In the genomic region with DNA sequence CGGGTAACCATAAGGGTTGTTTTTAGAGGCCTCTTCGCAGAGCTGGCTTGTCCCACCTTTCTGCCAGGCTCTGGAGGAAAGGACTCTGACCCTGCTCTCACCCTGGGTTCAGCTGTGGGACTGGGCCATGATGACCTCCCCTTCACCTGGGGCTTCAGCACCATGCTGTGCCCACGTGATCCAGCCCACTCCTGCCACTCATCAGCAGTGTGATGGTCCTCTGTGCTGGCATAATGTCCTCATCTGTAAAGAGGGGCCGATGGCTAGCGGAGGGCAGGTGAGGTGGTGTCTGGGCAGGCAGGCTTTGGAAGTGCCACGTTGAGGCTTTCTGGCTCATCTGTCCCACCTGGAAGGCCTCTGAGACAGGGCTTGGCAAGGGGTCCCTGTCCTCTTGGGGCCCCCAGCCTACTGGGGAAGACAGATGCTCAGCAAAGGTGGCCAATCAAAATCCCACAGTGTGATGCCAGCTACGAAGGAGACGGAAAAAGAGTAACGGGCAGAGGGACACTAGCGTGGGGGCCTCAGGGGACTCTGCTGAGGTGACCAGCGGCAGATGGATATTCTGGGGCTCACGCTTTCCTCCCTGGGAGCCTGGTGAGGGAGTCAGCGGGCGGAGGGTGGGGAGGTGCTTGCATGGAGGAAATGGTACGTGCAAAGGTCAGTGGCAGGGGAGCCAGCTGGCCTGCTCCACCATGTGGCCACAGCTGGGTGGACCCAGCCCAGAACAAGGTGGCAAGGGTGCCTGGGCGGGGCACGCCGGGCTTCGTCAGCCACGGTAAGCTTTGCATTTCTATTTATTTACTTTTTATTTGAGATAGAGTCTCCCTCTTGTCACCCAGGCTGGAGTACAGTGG, we compare ENCODE assay signal across 1 cellular context.
TF ChIP-seq lines count a peak whose summit lies in the region.

No MANE protein-coding gene starts in this region.

TF ChIP-seq in liver, 16 proteins besides CTCF, POLR2A, EP300 and RAD21:
- TF ChIP-seq, protein P1, sequence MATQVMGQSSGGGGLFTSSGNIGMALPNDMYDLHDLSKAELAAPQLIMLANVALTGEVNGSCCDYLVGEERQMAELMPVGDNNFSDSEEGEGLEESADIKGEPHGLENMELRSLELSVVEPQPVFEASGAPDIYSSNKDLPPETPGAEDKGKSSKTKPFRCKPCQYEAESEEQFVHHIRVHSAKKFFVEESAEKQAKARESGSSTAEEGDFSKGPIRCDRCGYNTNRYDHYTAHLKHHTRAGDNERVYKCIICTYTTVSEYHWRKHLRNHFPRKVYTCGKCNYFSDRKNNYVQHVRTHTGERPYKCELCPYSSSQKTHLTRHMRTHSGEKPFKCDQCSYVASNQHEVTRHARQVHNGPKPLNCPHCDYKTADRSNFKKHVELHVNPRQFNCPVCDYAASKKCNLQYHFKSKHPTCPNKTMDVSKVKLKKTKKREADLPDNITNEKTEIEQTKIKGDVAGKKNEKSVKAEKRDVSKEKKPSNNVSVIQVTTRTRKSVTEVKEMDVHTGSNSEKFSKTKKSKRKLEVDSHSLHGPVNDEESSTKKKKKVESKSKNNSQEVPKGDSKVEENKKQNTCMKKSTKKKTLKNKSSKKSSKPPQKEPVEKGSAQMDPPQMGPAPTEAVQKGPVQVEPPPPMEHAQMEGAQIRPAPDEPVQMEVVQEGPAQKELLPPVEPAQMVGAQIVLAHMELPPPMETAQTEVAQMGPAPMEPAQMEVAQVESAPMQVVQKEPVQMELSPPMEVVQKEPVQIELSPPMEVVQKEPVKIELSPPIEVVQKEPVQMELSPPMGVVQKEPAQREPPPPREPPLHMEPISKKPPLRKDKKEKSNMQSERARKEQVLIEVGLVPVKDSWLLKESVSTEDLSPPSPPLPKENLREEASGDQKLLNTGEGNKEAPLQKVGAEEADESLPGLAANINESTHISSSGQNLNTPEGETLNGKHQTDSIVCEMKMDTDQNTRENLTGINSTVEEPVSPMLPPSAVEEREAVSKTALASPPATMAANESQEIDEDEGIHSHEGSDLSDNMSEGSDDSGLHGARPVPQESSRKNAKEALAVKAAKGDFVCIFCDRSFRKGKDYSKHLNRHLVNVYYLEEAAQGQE (IDR thresholded peaks at IDR 0.05) = no peak
- TF ChIP-seq EGR1 (IDR thresholded peaks at IDR 0.05; ENCODE audit: low read depth in 2 of 2) = no peak
- TF ChIP-seq FOXA1 (IDR thresholded peaks at IDR 0.05) = no peak
- peak; percentile 71 for TF ChIP-seq SP1 (IDR thresholded peaks at IDR 0.05)
- TF ChIP-seq HNF4G (IDR thresholded peaks at IDR 0.05) = peak; percentile 62
- TF ChIP-seq, protein P2, sequence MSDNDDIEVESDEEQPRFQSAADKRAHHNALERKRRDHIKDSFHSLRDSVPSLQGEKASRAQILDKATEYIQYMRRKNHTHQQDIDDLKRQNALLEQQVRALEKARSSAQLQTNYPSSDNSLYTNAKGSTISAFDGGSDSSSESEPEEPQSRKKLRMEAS (IDR thresholded peaks at IDR 0.05) = peak; percentile 74
- TF ChIP-seq HNF4A (conservative IDR thresholded peaks at IDR 0.05) = peak; percentile 73 to 79
- TF ChIP-seq TAF1 (conservative IDR thresholded peaks at IDR 0.05) = no peak
- TF ChIP-seq FOXA2 (IDR thresholded peaks at IDR 0.05) = no peak
- TF ChIP-seq RXRA (IDR thresholded peaks at IDR 0.05) = peak; percentile 90 to 94
- peak in 1 of 2 donors; percentile 21 for TF ChIP-seq JUND (IDR thresholded peaks at IDR 0.05)
- no peak for TF ChIP-seq NR2F2 (IDR thresholded peaks at IDR 0.05)
- TF ChIP-seq YY1 (IDR thresholded peaks at IDR 0.05) = peak; percentile 43
- peak in 1 of 2 donors; percentile 54 for TF ChIP-seq GABPA (IDR thresholded peaks at IDR 0.05 in 1 of 2, conservative IDR thresholded peaks at IDR 0.05 in 1 of 2)
- TF ChIP-seq, protein P3, sequence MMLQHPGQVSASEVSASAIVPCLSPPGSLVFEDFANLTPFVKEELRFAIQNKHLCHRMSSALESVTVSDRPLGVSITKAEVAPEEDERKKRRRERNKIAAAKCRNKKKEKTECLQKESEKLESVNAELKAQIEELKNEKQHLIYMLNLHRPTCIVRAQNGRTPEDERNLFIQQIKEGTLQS (IDR thresholded peaks at IDR 0.05) = no peak
- TF ChIP-seq, protein P4, sequence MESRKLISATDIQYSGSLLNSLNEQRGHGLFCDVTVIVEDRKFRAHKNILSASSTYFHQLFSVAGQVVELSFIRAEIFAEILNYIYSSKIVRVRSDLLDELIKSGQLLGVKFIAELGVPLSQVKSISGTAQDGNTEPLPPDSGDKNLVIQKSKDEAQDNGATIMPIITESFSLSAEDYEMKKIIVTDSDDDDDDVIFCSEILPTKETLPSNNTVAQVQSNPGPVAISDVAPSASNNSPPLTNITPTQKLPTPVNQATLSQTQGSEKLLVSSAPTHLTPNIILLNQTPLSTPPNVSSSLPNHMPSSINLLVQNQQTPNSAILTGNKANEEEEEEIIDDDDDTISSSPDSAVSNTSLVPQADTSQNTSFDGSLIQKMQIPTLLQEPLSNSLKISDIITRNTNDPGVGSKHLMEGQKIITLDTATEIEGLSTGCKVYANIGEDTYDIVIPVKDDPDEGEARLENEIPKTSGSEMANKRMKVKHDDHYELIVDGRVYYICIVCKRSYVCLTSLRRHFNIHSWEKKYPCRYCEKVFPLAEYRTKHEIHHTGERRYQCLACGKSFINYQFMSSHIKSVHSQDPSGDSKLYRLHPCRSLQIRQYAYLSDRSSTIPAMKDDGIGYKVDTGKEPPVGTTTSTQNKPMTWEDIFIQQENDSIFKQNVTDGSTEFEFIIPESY (IDR thresholded peaks at IDR 0.05) = peak; percentile 23
TF ChIP-seq in liver: peak in this region for 9.
